ENCODE assay signal across 10 cellular contexts in the genomic region with DNA sequence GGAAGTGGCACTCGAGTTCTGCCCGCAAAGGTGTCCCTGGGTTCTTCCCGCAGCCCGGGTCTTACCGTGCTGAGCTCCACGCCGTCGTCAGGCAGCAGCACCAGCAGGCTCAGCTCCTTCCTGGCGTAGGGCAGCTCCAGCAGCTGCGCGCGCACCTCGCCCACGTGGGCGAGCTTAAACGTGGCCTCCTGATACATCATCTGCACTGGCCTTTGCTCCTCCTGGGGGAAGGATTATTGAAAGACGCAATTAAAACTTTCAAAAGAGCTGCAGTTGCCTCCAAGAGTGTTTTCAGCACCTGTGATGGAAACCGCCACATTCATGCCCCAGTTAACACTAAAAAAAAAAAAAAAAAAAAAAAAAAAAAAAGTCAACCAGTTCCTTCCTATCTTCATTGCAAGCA. TPM values are rescaled to one million over a fixed set of nuclear protein-coding genes. Genes with fewer than 3 reads are reported as not detected.
DNase-seq lines count a peak whose midpoint lies in the region; ATAC-seq, FAIRE-seq and TF ChIP-seq lines count a peak whose summit lies in the region.
"Had no signal": no experiment of that assay in that cellular context is flagged by ENCODE, and none has a peak within 500 bp of the region (broad histone marks: within the 10 kb centered on the region; RNA-seq: fewer than 3 reads in every experiment).

No MANE protein-coding gene starts in this region.

- H2BK15ac ChIP-seq in H1 (ENCODE audit: low read length) = no peak overlapping the region

- no peak for TF ChIP-seq RAD21 in H1 (IDR thresholded peaks at IDR 0.05 in 1 of 2, conservative IDR thresholded peaks at IDR 0.05 in 1 of 2; ENCODE audit: low read depth in 2 of 2, low read length in 2 of 2)

- TF ChIP-seq CTCF in H1 (IDR thresholded peaks at IDR 0.05; ENCODE audit: control extremely low read depth in 1 of 3, insufficient read depth in 1 of 3, low read depth in 1 of 3, low read length in 3 of 3) = no peak
- no peak for TF ChIP-seq CTCF in stomach (IDR thresholded peaks at IDR 0.05)
- TF ChIP-seq CTCF in coronary artery (IDR thresholded peaks at IDR 0.05) = no peak

- no peak overlapping the region for H2AFZ ChIP-seq in H1 (ENCODE audit: low read length)

- DNase-seq in NCI-H748 (lab: John Stamatoyannopoulos, UW; ENCODE audit: unreplicated experiment) = peak; percentile 66
- DNase-seq in NCI-H748 treated with DMSO at 0.1 percent for 48 hours (lab: John Stamatoyannopoulos, UW) = no peak
- no peak for DNase-seq in T-helper 2 cell treated with Interferon-gamma antibody and Interleukin-4, amounts not matched to agents 5 μg/mL and 100 μg/mL, for 36 hours (ENCODE audit: low spot score)
- no peak for DNase-seq in H1 (ENCODE audit: low read depth in 1 of 2, low spot score in 2 of 2)
- DNase-seq in stomach = peak; percentile 46
- DNase-seq in UCSD-AML1 (lab: John Stamatoyannopoulos, UW; ENCODE audit: unreplicated experiment) = no peak
- DNase-seq in coronary artery (ENCODE audit: low spot score) = no peak
- DNase-seq: ACHN had no signal

- H3K56ac ChIP-seq in H1 (replicated peaks; ENCODE audit: insufficient read length, low read depth, low read length) = no peak overlapping the region

- no peaks in the 10 kb centered on the region; the same call in 1 of the 2 replicates for H3K79me1 ChIP-seq in H1 (ENCODE audit: low read depth, low read length)

- H2BK12ac ChIP-seq in H1 (ENCODE audit: low read depth, low read length) = no peak overlapping the region

- WGBS in H1 (ENCODE audit: extremely low coverage in 1 of 2, insufficient coverage in 1 of 2, insufficient read length in 1 of 2, insufficient replicate concordance in 2 of 2, low coverage in 1 of 2, low lambda C conversion rate in 2 of 2, missing lambda C conversion rate in 1 of 2), 2 experiments = 97% methylated on average over 18 of the region's 18 CpGs; no CpG with 5 or more reads in 1 of the 2 experiments
- 87 to 94% (median 89%) methylated on average over 18 of the region's 18 CpGs for WGBS in stomach, 5 donors

- POLR2A ChIA-PET in H1 (lab: Charles Lee; ENCODE audit: partially characterized antibody) = interaction anchor here (0.9 to 2.4 kb wide), 4 partner anchors 9 to 26 kb away, joined by 3 to 8 read pairs (median 4); no protein-coding TSS in a partner anchor

- peaks cover 62% of the 10 kb centered on the region for H3K36me3 Mint-ChIP-seq in T-helper 2 cell treated with Interferon-gamma antibody and Interleukin-4, amounts not matched to agents 5 μg/mL and 100 μg/mL, for 36 hours (ENCODE audit: low read depth)

- H3K23ac ChIP-seq in H1 (ENCODE audit: insufficient read length) = no peak overlapping the region

- no peaks in the 10 kb centered on the region for H3K9me3 Mint-ChIP-seq in T-helper 2 cell treated with Interferon-gamma antibody and Interleukin-4, amounts not matched to agents 5 μg/mL and 100 μg/mL, for 36 hours

- H3K14ac ChIP-seq in H1 (ENCODE audit: insufficient read length) = no peak overlapping the region

- H2AK5ac ChIP-seq in H1 (ENCODE audit: low read depth, low read length) = no peak overlapping the region

- intact Hi-C loops in stomach (cut with DNase I; ENCODE audit: low total_unique reads) = no loop called here

- no peak overlapping the region for H3K4me3 ChIP-seq in H1 (ENCODE audit: extremely low read depth in 1 of 4, insufficient read depth in 2 of 4, low read depth in 3 of 4, low read length in 4 of 4)
- H3K4me3 ChIP-seq in stomach = no peak overlapping the region
- no peak overlapping the region for H3K4me3 ChIP-seq in coronary artery

- CTCF ChIA-PET in H1 (lab: Charles Lee; ENCODE audit: partially characterized antibody) = interaction anchor here (1.5 to 1.7 kb wide), 2 partner anchors 13 to 40 kb away, joined by 3 to 5 read pairs; no protein-coding TSS in a partner anchor

- ATAC-seq in GM21786 (IDR thresholded peaks at IDR 0.05; ENCODE audit: unreplicated experiment) = no peak

- H3K4me3 Mint-ChIP-seq in T-helper 2 cell treated with Interferon-gamma antibody and Interleukin-4, amounts not matched to agents 5 μg/mL and 100 μg/mL, for 36 hours = peak overlapping the region; percentile 39

- H3K23me2 ChIP-seq in H1 (ENCODE audit: low read depth, low read length) = no peaks in the 10 kb centered on the region; the same call in 1 of the 2 replicates

- no peak overlapping the region for H4K8ac ChIP-seq in H1 (ENCODE audit: extremely low read depth, insufficient read depth, low read length)

- H4K20me1 ChIP-seq in H1 (replicated peaks in 1 of 2; ENCODE audit: control insufficient read depth in 1 of 2, insufficient read depth in 2 of 2, low read length in 2 of 2) = peaks cover 0 to 1% of the 10 kb centered on the region in 2 experiments

- H3K4me2 ChIP-seq in H1 (ENCODE audit: insufficient read depth in 1 of 2, low read depth in 2 of 2, low read length in 2 of 2) = no peak overlapping the region

- H3K4ac ChIP-seq in H1 (replicated peaks; ENCODE audit: insufficient read length, low read depth, low read length) = no peak overlapping the region

- H3K4me1 Mint-ChIP-seq in T-helper 2 cell treated with Interferon-gamma antibody and Interleukin-4, amounts not matched to agents 5 μg/mL and 100 μg/mL, for 36 hours (ENCODE audit: low read depth) = peaks cover 4% of the 10 kb centered on the region

- FAIRE-seq in H1 (lab: Jason Lieb, UNC) = no peak
- FAIRE-seq: endothelial cell of umbilical vein had no signal

- H3K18ac ChIP-seq in H1 (ENCODE audit: extremely low read depth, low read length) = no peak overlapping the region

- no peak overlapping the region for H3K9ac ChIP-seq in H1 (replicated peaks in 1 of 4; ENCODE audit: extremely low read depth in 1 of 4, low read depth in 3 of 4, low read length in 3 of 4)

- no peak overlapping the region for H2BK20ac ChIP-seq in H1 (ENCODE audit: low read length)

- H3K9me3 ChIP-seq in H1 (ENCODE audit: insufficient read depth in 2 of 2, low read depth in 1 of 2, low read length in 1 of 2) (no peaks in the 10 kb centered on the region), stomach (no peaks in the 10 kb centered on the region)

- no peak for TF ChIP-seq EP300 in H1 (IDR thresholded peaks at IDR 0.05; ENCODE audit: borderline replicate concordance in 1 of 2, low read depth in 2 of 2, low read length in 2 of 2)
- TF ChIP-seq EP300 in stomach (IDR thresholded peaks at IDR 0.05) = no peak

- no peaks in the 10 kb centered on the region for H3K4me1 ChIP-seq in H1 (replicated peaks in 1 of 4; ENCODE audit: control insufficient read depth in 3 of 4, insufficient read depth in 4 of 4, low read length in 3 of 4)
- no peaks in the 10 kb centered on the region for H3K4me1 ChIP-seq in stomach

- no peak overlapping the region for H2BK120ac ChIP-seq in H1 (replicated peaks; ENCODE audit: low read depth, low read length)

- peak overlapping the region; percentile 48; the same call in 1 of the 2 replicates for H2BK5ac ChIP-seq in H1 (ENCODE audit: low read depth, low read length)

- no peak overlapping the region for H4K91ac ChIP-seq in H1 (replicated peaks; ENCODE audit: insufficient read length, low read length)

- no peak overlapping the region for H3K27ac Mint-ChIP-seq in T-helper 2 cell treated with Interferon-gamma antibody and Interleukin-4, amounts not matched to agents 5 μg/mL and 100 μg/mL, for 36 hours

- H3K27me3 ChIP-seq in H1 (replicated peaks in 1 of 4; ENCODE audit: control insufficient read depth in 3 of 4, extremely low read depth in 1 of 4, insufficient read depth in 3 of 4, low read length in 3 of 4) = no peaks in the 10 kb centered on the region
- no peaks in the 10 kb centered on the region for H3K27me3 ChIP-seq in stomach

- TF ChIP-seq POLR2A in H1 (IDR thresholded peaks at IDR 0.05; ENCODE audit: control extremely low read depth in 1 of 2, low read depth in 2 of 2, low read length in 2 of 2) (no peak), stomach (IDR thresholded peaks at IDR 0.05) (no peak)

- H4K5ac ChIP-seq in H1 (ENCODE audit: insufficient read length, low read depth, low read length) = no peak overlapping the region

- H3K27me3 Mint-ChIP-seq in T-helper 2 cell treated with Interferon-gamma antibody and Interleukin-4, amounts not matched to agents 5 μg/mL and 100 μg/mL, for 36 hours (ENCODE audit: low read depth) = no peaks in the 10 kb centered on the region

- no peaks in the 10 kb centered on the region for H3K79me2 ChIP-seq in H1 (ENCODE audit: control insufficient read depth in 1 of 2, insufficient read depth in 2 of 2, low read length in 2 of 2)

- H3K36me3 ChIP-seq in H1 (ENCODE audit: control insufficient read depth in 2 of 4, insufficient read depth in 4 of 4, low read length in 3 of 4) (peaks cover 13 to 85% (median 36%) of the 10 kb centered on the region in 4 experiments), stomach (peaks cover 21 to 64% (median 53%) of the 10 kb centered on the region in 4 donors)

- H3K27ac ChIP-seq in H1 (ENCODE audit: low read depth, low read length) (no peak overlapping the region), stomach (no peak overlapping the region), coronary artery (no peak overlapping the region)

TF ChIP-seq in H1, 55 proteins besides CTCF, POLR2A, EP300 and RAD21 (continues in another document):
- no peak for TF ChIP-seq ZNF274 (IDR thresholded peaks at IDR 0.05; ENCODE audit: borderline replicate concordance, extremely low read depth, low read length)

RNA-seq across cellular contexts. Expression of gene SERPINB9, which starts 11.3 kb away (rescaled TPM):
- total RNA-seq in H1 (2021; fragmentation: NEBNext Ultra II Directional; extraction: Animal tissue kit (Norgen Biotek cat#: 25700)) = 63.5 and 66.8 TPM in 2 replicates
- polyA plus RNA-seq in H1 (2011; rRNA removed) (53.5 and 93.8 TPM in 2 replicates), stomach (1 to 10 TPM; 2.0 to 3.5 (median 2.1) TPM)
- polyA plus RNA-seq in H1 (2011; cell fraction: cytosol; rRNA removed) = 58.9 TPM
- 23.5 TPM for polyA plus RNA-seq in H1 (2011; cell fraction: nucleus; rRNA removed)
- 56.9 to 68.1 TPM (median 58.4 TPM) in 4 replicates for polyA plus RNA-seq in H1 (2012, experiment 1 of 2)
- 26.8 TPM for polyA plus RNA-seq in H1 (2012, experiment 2 of 2)
- 31.2 TPM for polyA plus RNA-seq in H1 (2013, experiment 1 of 2)
- polyA plus RNA-seq in H1 (2013, experiment 2 of 2) = 29.8 TPM
- 100 and 149 TPM in 2 replicates for polyA minus RNA-seq in H1 (2011; rRNA and poly(A)+ RNA removed)
- polyA minus RNA-seq in H1 (2011; cell fraction: cytosol; rRNA and poly(A)+ RNA removed) = 53.1 TPM
- 25.0 TPM for polyA minus RNA-seq in H1 (2011; cell fraction: nucleus; rRNA and poly(A)+ RNA removed)
- total RNA-seq in stomach = 1 to 10 TPM in 3 of 5 donors, under 1 TPM in 1, not detected in 1; 0.58 to 9.4 (median 2.8) TPM

RNA-seq across cellular contexts. Expression of gene SERPINB1, which starts 50.1 kb away (rescaled TPM):
- 17.3 and 20.0 TPM in 2 replicates for total RNA-seq in H1 (2021; fragmentation: NEBNext Ultra II Directional; extraction: Animal tissue kit (Norgen Biotek cat#: 25700))
- 6.1 and 8.1 TPM in 2 replicates for polyA plus RNA-seq in H1 (2011; rRNA removed)
- 10.5 TPM for polyA plus RNA-seq in H1 (2011; cell fraction: cytosol; rRNA removed)
- polyA plus RNA-seq in H1 (2011; cell fraction: nucleus; rRNA removed) = 6.2 TPM
- 10.7 to 16.0 TPM (median 12.9 TPM) in 4 replicates for polyA plus RNA-seq in H1 (2012, experiment 1 of 2)
- 4.4 TPM for polyA plus RNA-seq in H1 (2012, experiment 2 of 2)
- 11.4 TPM for polyA plus RNA-seq in H1 (2013, experiment 1 of 2)
- 11.6 TPM for polyA plus RNA-seq in H1 (2013, experiment 2 of 2)
- polyA minus RNA-seq in H1 (2011; rRNA and poly(A)+ RNA removed) = 6.2 and 8.8 TPM in 2 replicates
- 8.2 TPM for polyA minus RNA-seq in H1 (2011; cell fraction: cytosol; rRNA and poly(A)+ RNA removed)
- 8.8 TPM for polyA minus RNA-seq in H1 (2011; cell fraction: nucleus; rRNA and poly(A)+ RNA removed)
- 100 to 1,000 TPM in 1 of 5 donors, 10 to 100 TPM in 4; 10.3 to 122 (median 18.7) TPM for total RNA-seq in stomach
- 100 to 1,000 TPM; 126 to 146 (median 129) TPM for polyA plus RNA-seq in stomach

Comparison
In these comparisons a context has a peak if more than half of its experiments do, and no peak if none do; other contexts are left out.
1. DNase-seq: peak in NCI-H748 (single experiment) and stomach (single experiment); none in NCI-H748 treated with DMSO at 0.1 percent for 48 hours (single experiment), T-helper 2 cell treated with Interferon-gamma antibody and Interleukin-4, amounts not matched to agents 5 μg/mL and 100 μg/mL, for 36 hours (single experiment), H1 (0 of 2), UCSD-AML1 (single experiment) and coronary artery (single experiment).